In the genomic region with DNA sequence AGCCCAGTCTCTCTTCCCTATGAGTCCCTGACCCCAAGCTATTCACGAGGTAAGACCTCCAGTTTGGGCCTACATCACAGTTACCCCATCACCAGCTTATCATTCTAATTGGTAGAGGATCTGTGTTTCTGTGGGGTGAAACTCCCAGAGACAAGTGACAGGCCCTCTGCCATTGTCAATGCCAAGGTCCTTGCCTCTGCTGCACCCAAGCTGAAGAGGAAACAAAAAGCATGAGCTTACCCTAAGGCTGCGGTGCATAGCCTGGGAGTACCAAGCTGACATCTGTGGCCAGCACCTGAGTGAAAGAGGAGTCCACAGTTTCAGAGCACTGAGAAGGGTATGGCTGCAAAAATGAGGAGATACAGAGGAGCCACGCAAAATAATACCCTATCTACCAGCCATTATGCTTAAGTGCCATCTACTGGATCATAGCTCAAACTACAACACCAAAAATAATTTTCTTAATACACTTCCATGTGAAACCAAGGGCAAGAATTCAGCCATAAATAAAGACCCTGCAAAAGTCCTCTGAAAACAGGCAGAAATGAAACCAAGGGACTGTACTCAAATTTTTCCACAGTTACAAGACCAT, we compare ENCODE assay signal across 8 cellular contexts.
DNase-seq lines count a peak whose midpoint lies in the region; ATAC-seq and TF ChIP-seq lines count a peak whose summit lies in the region.

No MANE protein-coding gene starts in this region.

- H3K27me3 Mint-ChIP-seq in nephron (ENCODE audit: low read depth) (no peaks in the 10 kb centered on the region), immature natural killer cell (ENCODE audit: low read depth in 3 of 3) (peaks cover 0 to 2% (median 0%) of the 10 kb centered on the region in 3 donors)
- no peaks in the 10 kb centered on the region for H3K27me3 Mint-ChIP-seq in CD8-positive, alpha-beta T cell (ENCODE audit: low read depth)

- H3K4me3 Mint-ChIP-seq in nephron (no peak overlapping the region), immature natural killer cell (no peak overlapping the region)
- H3K4me3 Mint-ChIP-seq in CD8-positive, alpha-beta T cell: no peak overlapping the region

- H3K9me2 ChIP-seq in SU-DHL-6 (replicated peaks; ENCODE audit: insufficient read depth, low read length): no peaks in the 10 kb centered on the region

- H2AFZ ChIP-seq in SU-DHL-6 (ENCODE audit: low read depth, low read length, severe bottlenecking): no peak overlapping the region

- H3K27ac ChIP-seq in SU-DHL-6 (ENCODE audit: low read depth, low read length) (no peak overlapping the region), substantia nigra (ENCODE audit: low read depth, low read length, poor library complexity, severe bottlenecking) (no peak overlapping the region)
- H3K27ac ChIP-seq in CD8-positive, alpha-beta T cell (ENCODE audit: low read depth, low read length): no peak overlapping the region

- H3K9me3 Mint-ChIP-seq in nephron (peaks cover 32% of the 10 kb centered on the region), immature natural killer cell (peaks cover 12 to 45% (median 17%) of the 10 kb centered on the region in 6 donors)
- peaks cover 35% of the 10 kb centered on the region for H3K9me3 Mint-ChIP-seq in CD8-positive, alpha-beta T cell

- no peaks in the 10 kb centered on the region for H3K9me3 ChIP-seq in SU-DHL-6 (ENCODE audit: insufficient read depth, low read length)
- no peaks in the 10 kb centered on the region for H3K9me3 ChIP-seq in CD8-positive, alpha-beta T cell (ENCODE audit: low read length)

- POLR2A ChIA-PET in CD8-positive, alpha-beta T cell (lab: Charles Lee): no interaction called here

- H3K36me3 ChIP-seq in SU-DHL-6 (ENCODE audit: low read length): no peaks in the 10 kb centered on the region
- H3K36me3 ChIP-seq in CD8-positive, alpha-beta T cell (ENCODE audit: insufficient read depth, low read length): no peaks in the 10 kb centered on the region

- H3K9ac ChIP-seq in SU-DHL-6 (ENCODE audit: low read length): no peak overlapping the region

- ATAC-seq in GM18508 (IDR thresholded peaks at IDR 0.05; ENCODE audit: insufficient read depth, unreplicated experiment): peak; percentile 77
- no peak for ATAC-seq in CD8-positive, alpha-beta T cell

- no peak overlapping the region for H3K4me3 ChIP-seq in SU-DHL-6 (ENCODE audit: insufficient read depth, low read length, poor library complexity, severe bottlenecking)
- no peak overlapping the region for H3K4me3 ChIP-seq in CD8-positive, alpha-beta T cell (ENCODE audit: low read depth, low read length)

- H4K20me1 ChIP-seq in SU-DHL-6 (ENCODE audit: low read depth, low read length): no peaks in the 10 kb centered on the region

- DNase-seq in Kasumi-1 (lab: John Stamatoyannopoulos, UW): peak; percentile 50 to 64
- DNase-seq in HuH-7 (ENCODE audit: low spot score): no peak
- no peak for DNase-seq in CD8-positive, alpha-beta T cell
- DNase-seq in substantia nigra (lab: John Stamatoyannopoulos, UW): no peak
- no peak for DNase-seq in immature natural killer cell

- H3F3A ChIP-seq in SU-DHL-6 (ENCODE audit: insufficient read depth): no peaks in the 10 kb centered on the region

- no peaks in the 10 kb centered on the region for H3K4me1 Mint-ChIP-seq in nephron
- no peaks in the 10 kb centered on the region for H3K4me1 Mint-ChIP-seq in CD8-positive, alpha-beta T cell (ENCODE audit: low read depth)
- H3K4me1 Mint-ChIP-seq in immature natural killer cell: no peaks in the 10 kb centered on the region

- no peaks in the 10 kb centered on the region for H3K79me2 ChIP-seq in SU-DHL-6 (ENCODE audit: insufficient read depth, low read length)

- TF ChIP-seq CTCF in SU-DHL-6 (IDR thresholded peaks at IDR 0.05; ENCODE audit: insufficient read depth, low read length, poor library complexity, severe bottlenecking) (peak; percentile 44), nephron (IDR thresholded peaks at IDR 0.05; ENCODE audit: unreplicated experiment in 3 of 3) (peak; percentile 52 to 73 (median 56))
- TF ChIP-seq CTCF in CD8-positive, alpha-beta T cell (IDR thresholded peaks at IDR 0.05): no peak

- H3K4me2 ChIP-seq in SU-DHL-6 (ENCODE audit: low read depth, low read length, poor library complexity, severe bottlenecking): no peak overlapping the region

- intact Hi-C loops in CD8-positive, alpha-beta T cell (cut with DNase I, micrococcal nuclease): no loop called here

- no peaks in the 10 kb centered on the region for H3K27me3 ChIP-seq in SU-DHL-6 (ENCODE audit: low read length)
- H3K27me3 ChIP-seq in CD8-positive, alpha-beta T cell (ENCODE audit: insufficient read depth, low read length): no peaks in the 10 kb centered on the region

- CTCF ChIA-PET in CD8-positive, alpha-beta T cell (lab: Charles Lee): no interaction called here

- H3K27ac Mint-ChIP-seq in nephron (no peak overlapping the region), immature natural killer cell (no peak overlapping the region)
- no peak overlapping the region for H3K27ac Mint-ChIP-seq in CD8-positive, alpha-beta T cell

- H3K4me1 ChIP-seq in CD8-positive, alpha-beta T cell (ENCODE audit: insufficient read depth, low read length): no peaks in the 10 kb centered on the region

- no peaks in the 10 kb centered on the region for H3K36me3 Mint-ChIP-seq in nephron (ENCODE audit: low read depth)
- no peaks in the 10 kb centered on the region for H3K36me3 Mint-ChIP-seq in CD8-positive, alpha-beta T cell
- peaks cover 0 to 3% (median 0%) of the 10 kb centered on the region in 3 donors for H3K36me3 Mint-ChIP-seq in immature natural killer cell

Comparison
In these comparisons a context has a peak if more than half of its experiments do, and no peak if none do; other contexts are left out.
1. DNase-seq: peak in Kasumi-1 (2 of 2); none in HuH-7 (single experiment), CD8-positive, alpha-beta T cell (0 of 7), substantia nigra (0 of 49) and immature natural killer cell (0 of 3).